In the genomic region with DNA sequence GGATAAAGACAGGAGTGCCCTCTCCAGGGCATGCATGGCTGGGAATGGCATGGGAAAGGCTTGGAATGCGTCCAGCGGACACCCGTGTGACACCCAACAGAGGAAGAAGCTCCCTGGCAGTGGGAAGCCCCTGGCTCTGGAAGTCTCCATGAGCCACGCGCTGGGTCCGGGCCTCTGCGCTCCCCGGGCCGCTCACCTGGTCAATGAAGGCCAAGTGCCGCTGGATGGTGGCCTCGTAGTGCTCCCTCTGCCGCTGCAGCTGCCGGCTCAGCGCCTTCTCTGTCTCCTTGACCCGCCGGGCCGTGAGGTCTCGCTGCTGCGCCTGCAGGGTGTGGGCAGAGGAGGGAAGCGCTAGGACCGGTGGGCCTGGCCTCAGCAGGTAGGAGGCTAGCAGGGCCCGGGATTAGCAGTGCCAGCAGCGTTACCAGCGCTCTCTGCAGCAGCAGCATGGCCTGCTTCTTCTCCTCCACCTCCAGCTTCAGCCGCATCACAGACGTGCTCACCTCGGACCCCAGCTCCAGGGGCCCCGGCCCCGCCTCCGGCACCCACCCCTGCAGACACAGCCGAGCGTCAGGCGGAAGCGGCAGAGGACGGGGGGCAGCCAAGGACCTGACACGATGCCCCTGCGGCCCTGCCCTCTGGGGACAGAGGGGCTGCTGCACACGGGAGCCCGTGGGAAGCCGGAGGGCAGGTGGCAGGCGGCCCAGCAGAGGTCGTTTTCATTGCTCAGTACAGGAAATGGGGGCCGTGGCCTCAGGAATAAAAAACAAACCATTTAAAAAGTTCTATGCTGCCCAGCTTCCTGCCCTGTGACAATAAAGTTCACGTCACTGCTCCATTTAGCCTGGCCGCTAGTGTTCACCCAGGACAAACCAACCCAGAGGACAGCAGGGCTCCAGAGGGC, we compare ENCODE assay signal across 3 cellular contexts.
A peak's percentile ranks its signal among the peaks of the same experiment; 100 is the strongest.
TF ChIP-seq lines count a peak whose summit lies in the region.

No MANE protein-coding gene starts in this region.

TF ChIP-seq in IMR-90, 13 proteins besides CTCF, POLR2A, EP300 and RAD21:
- TF ChIP-seq NFE2L2 (IDR thresholded peaks at IDR 0.05; ENCODE audit: low read depth, low read length), result no peak
- TF ChIP-seq RCOR1 (IDR thresholded peaks at IDR 0.05; ENCODE audit: insufficient replicate concordance, low read length), result no peak
- no peak for TF ChIP-seq CEBPB (IDR thresholded peaks at IDR 0.05; ENCODE audit: low read depth, low read length)

TF ChIP-seq in K562, 482 proteins besides CTCF, POLR2A, EP300 and RAD21:
- TF ChIP-seq, protein P1, sequence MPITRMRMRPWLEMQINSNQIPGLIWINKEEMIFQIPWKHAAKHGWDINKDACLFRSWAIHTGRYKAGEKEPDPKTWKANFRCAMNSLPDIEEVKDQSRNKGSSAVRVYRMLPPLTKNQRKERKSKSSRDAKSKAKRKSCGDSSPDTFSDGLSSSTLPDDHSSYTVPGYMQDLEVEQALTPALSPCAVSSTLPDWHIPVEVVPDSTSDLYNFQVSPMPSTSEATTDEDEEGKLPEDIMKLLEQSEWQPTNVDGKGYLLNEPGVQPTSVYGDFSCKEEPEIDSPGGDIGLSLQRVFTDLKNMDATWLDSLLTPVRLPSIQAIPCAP (CRISPR knock-in tag; IDR thresholded peaks at IDR 0.05; ENCODE audit: borderline replicate concordance), result no peak
- TF ChIP-seq ZNF217 (CRISPR knock-in tag; IDR thresholded peaks at IDR 0.05), result no peak
- TF ChIP-seq, protein P2, sequence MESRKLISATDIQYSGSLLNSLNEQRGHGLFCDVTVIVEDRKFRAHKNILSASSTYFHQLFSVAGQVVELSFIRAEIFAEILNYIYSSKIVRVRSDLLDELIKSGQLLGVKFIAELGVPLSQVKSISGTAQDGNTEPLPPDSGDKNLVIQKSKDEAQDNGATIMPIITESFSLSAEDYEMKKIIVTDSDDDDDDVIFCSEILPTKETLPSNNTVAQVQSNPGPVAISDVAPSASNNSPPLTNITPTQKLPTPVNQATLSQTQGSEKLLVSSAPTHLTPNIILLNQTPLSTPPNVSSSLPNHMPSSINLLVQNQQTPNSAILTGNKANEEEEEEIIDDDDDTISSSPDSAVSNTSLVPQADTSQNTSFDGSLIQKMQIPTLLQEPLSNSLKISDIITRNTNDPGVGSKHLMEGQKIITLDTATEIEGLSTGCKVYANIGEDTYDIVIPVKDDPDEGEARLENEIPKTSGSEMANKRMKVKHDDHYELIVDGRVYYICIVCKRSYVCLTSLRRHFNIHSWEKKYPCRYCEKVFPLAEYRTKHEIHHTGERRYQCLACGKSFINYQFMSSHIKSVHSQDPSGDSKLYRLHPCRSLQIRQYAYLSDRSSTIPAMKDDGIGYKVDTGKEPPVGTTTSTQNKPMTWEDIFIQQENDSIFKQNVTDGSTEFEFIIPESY (CRISPR knock-in tag; IDR thresholded peaks at IDR 0.05), result peak; percentile 71; the same call in 1 of the 2 replicates
- no peak for TF ChIP-seq ZNF121 (CRISPR knock-in tag; conservative IDR thresholded peaks at IDR 0.05)
- TF ChIP-seq, protein P3, sequence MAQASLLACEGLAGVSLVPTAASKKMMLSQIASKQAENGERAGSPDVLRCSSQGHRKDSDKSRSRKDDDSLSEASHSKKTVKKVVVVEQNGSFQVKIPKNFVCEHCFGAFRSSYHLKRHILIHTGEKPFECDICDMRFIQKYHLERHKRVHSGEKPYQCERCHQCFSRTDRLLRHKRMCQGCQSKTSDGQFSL (CRISPR knock-in tag; IDR thresholded peaks at IDR 0.05), result no peak
- TF ChIP-seq, protein P3 (tag; IDR thresholded peaks at IDR 0.05), result no peak
- peak; percentile 86 for TF ChIP-seq ZNF134 (CRISPR knock-in tag; conservative IDR thresholded peaks at IDR 0.05)
TF ChIP-seq in K562: peak in this region for 2.

TF ChIP-seq in HEK293T, 16 proteins besides CTCF, POLR2A, EP300 and RAD21:
- TF ChIP-seq ZNF384 (IDR thresholded peaks at IDR 0.05), result no peak
- no peak for TF ChIP-seq FOXA1 (IDR thresholded peaks at IDR 0.05)
- no peak for TF ChIP-seq L3MBTL2 (conservative IDR thresholded peaks at IDR 0.05)
- no peak for TF ChIP-seq LEF1 (IDR thresholded peaks at IDR 0.05; ENCODE audit: borderline replicate concordance)
- no peak for TF ChIP-seq FOXK2 (IDR thresholded peaks at IDR 0.05)
TF ChIP-seq in HEK293T: peak in this region for 0.
